In genomic region chr3:151843275-151843674, GRCh38 we compare ENCODE assay signal across 17 cellular contexts. TPM values are rescaled to one million over a fixed set of nuclear protein-coding genes. Genes with fewer than 3 reads are reported as not detected.
DNase-seq lines count a peak whose midpoint lies in the region; TF ChIP-seq lines count a peak whose summit lies in the region.
"Had no signal": no experiment of that assay in that cellular context is flagged by ENCODE, and none has a peak within 500 bp of the region (broad histone marks: within the 10 kb centered on the region; RNA-seq: fewer than 3 reads in every experiment).

No MANE protein-coding gene starts in this region.

- H3K9ac ChIP-seq in MM.1S (ENCODE audit: low read length) (no peak overlapping the region), endodermal cell (ENCODE audit: extremely low read depth, low read length, poor library complexity, severe bottlenecking) (no peak overlapping the region)

- H3K36me3 ChIP-seq in MM.1S (replicated peaks; ENCODE audit: insufficient read depth, low read length), result no peaks in the 10 kb centered on the region
- H3K36me3 ChIP-seq in PC-9 (ENCODE audit: low read depth), result no peaks in the 10 kb centered on the region
- H3K36me3 ChIP-seq in endodermal cell (ENCODE audit: control insufficient read depth, insufficient read depth, low read length), result no peaks in the 10 kb centered on the region
- H3K36me3 ChIP-seq in thyroid gland, result no peaks in the 10 kb centered on the region
- H3K36me3 ChIP-seq: pancreas had no signal

- TF ChIP-seq POLR2A in thyroid gland (IDR thresholded peaks at IDR 0.05), result no peak

- no TSS peak for BruUV-seq in PC-9 (replicated peaks; lab: Mats Ljungman, UMichigan)

- no peaks in the 10 kb centered on the region for H4K20me1 ChIP-seq in MM.1S (ENCODE audit: insufficient read depth, low read length)
- H4K20me1 ChIP-seq in PC-9 (ENCODE audit: insufficient read depth), result no peaks in the 10 kb centered on the region

- no peaks in the 10 kb centered on the region for H3K9me3 ChIP-seq in MM.1S (replicated peaks; ENCODE audit: insufficient read depth, low read length)
- no peaks in the 10 kb centered on the region for H3K9me3 ChIP-seq in PC-9 (ENCODE audit: insufficient read depth, low read depth)
- H3K9me3 ChIP-seq in endodermal cell (ENCODE audit: control insufficient read depth, low read length), result no peaks in the 10 kb centered on the region
- no peaks in the 10 kb centered on the region for H3K9me3 ChIP-seq in thyroid gland
- H3K9me3 ChIP-seq: pancreas had no signal

- H3K4me3 ChIP-seq in MM.1S (ENCODE audit: low read length) (no peak overlapping the region), PC-9 (no peak overlapping the region), fibroblast of villous mesenchyme (ENCODE audit: low read depth, low read length) (no peak overlapping the region), endodermal cell (ENCODE audit: low read length) (no peak overlapping the region), thyroid gland (replicated peaks in 1 of 3) (no peak overlapping the region)
- H3K4me3 ChIP-seq: pancreas had no signal

- no peaks in the 10 kb centered on the region for H3K4me1 Mint-ChIP-seq in endodermal cell
- H3K4me1 Mint-ChIP-seq: T-helper 17 cell had no signal

- no peak overlapping the region for H3K4me2 ChIP-seq in MM.1S (ENCODE audit: low read depth, low read length)
- H3K4me2 ChIP-seq in PC-9, result 0 out of 2 replicates have a peak overlapping the region, but pooled peaks have one; percentile 4

- TF ChIP-seq CTCF in MM.1S (IDR thresholded peaks at IDR 0.05; ENCODE audit: low read length), result no peak
- TF ChIP-seq CTCF in PC-9 (conservative IDR thresholded peaks at IDR 0.05), result no peak
- TF ChIP-seq CTCF in fibroblast of villous mesenchyme (IDR thresholded peaks at IDR 0.05; ENCODE audit: insufficient read depth, low read depth, low read length), result no peak
- no peak for TF ChIP-seq CTCF in endodermal cell (conservative IDR thresholded peaks at IDR 0.05)
- TF ChIP-seq CTCF in thyroid gland (IDR thresholded peaks at IDR 0.05), result no peak

- H3K36me3 Mint-ChIP-seq in endodermal cell (ENCODE audit: low read depth), result no peaks in the 10 kb centered on the region
- H3K36me3 Mint-ChIP-seq: activated naive CD4-positive, alpha-beta T cell treated with anti-CD3 and anti-CD28 coated beads, Interleukin-2, amount 50 U/mL, for 72 hours had no signal

- H3K27me3 ChIP-seq in MM.1S (replicated peaks; ENCODE audit: insufficient read depth, low read length) (no peaks in the 10 kb centered on the region), PC-9 (ENCODE audit: insufficient read depth, low read depth) (no peaks in the 10 kb centered on the region), endodermal cell (ENCODE audit: control insufficient read depth, insufficient read depth, low read length, poor library complexity, severe bottlenecking) (no peaks in the 10 kb centered on the region), thyroid gland (no peaks in the 10 kb centered on the region)
- H3K27me3 ChIP-seq: pancreas had no signal

- H3F3A ChIP-seq in MM.1S (ENCODE audit: insufficient read depth, low read length), result no peaks in the 10 kb centered on the region
- H3F3A ChIP-seq in PC-9 (ENCODE audit: insufficient read depth, low read depth), result no peaks in the 10 kb centered on the region

- no peaks in the 10 kb centered on the region for H3K9me3 Mint-ChIP-seq in endodermal cell
- H3K9me3 Mint-ChIP-seq: activated naive CD4-positive, alpha-beta T cell treated with anti-CD3 and anti-CD28 coated beads, Interleukin-2, amount 50 U/mL, for 72 hours had no signal

- peak; percentile 50 for DNase-seq in DMS53 (lab: John Stamatoyannopoulos, UW)
- DNase-seq in MM.1S, result no peak
- no peak for DNase-seq in PC-9
- peak; percentile 82 for DNase-seq in fibroblast of villous mesenchyme (ENCODE audit: low read depth)
- DNase-seq in medulla oblongata (ENCODE audit: extremely low spot score), result no peak
- no peak for DNase-seq in endodermal cell
- DNase-seq in midbrain (lab: John Stamatoyannopoulos, UW), result no peak
- DNase-seq in thyroid gland, result no peak
- DNase-seq: caudate nucleus; glutamatergic neuron; islet precursor cell; NCI-H1048; pancreas; stimulated activated naive CD8-positive, alpha-beta T cell treated with anti-CD3 and anti-CD28 coated beads, Interleukin-15, Interleukin-2, amounts not matched to agents 100 U/mL and 50 U/mL, for 24 hours; T-helper 17 cell had no signal

- H3K27ac ChIP-seq in MM.1S (ENCODE audit: low read length) (no peak overlapping the region), PC-9 (no peak overlapping the region), endodermal cell (ENCODE audit: low read depth, low read length) (no peak overlapping the region), thyroid gland (no peak overlapping the region)
- H3K27ac ChIP-seq: pancreas, RWPE1 had no signal

- CTCF ChIA-PET in PC-9 (lab: Charles Lee), result no interaction called here

- H3K9me2 ChIP-seq in MM.1S (replicated peaks; ENCODE audit: insufficient read depth, low read length), result no peaks in the 10 kb centered on the region
- H3K9me2 ChIP-seq in PC-9 (ENCODE audit: insufficient read depth), result no peaks in the 10 kb centered on the region; the same call in 1 of the 2 replicates

- H3K79me2 ChIP-seq in MM.1S (ENCODE audit: low read length), result no peaks in the 10 kb centered on the region
- H3K79me2 ChIP-seq in PC-9 (ENCODE audit: low read depth), result no peaks in the 10 kb centered on the region

- POLR2A ChIA-PET in PC-9 (lab: Charles Lee; ENCODE audit: unreplicated experiment), result no interaction called here

- 0 out of 2 replicates have a peak overlapping the region, but pooled peaks have one; percentile 14 for H2AFZ ChIP-seq in MM.1S (ENCODE audit: low read length)
- H2AFZ ChIP-seq in PC-9, result no peak overlapping the region

- WGBS in endodermal cell (ENCODE audit: insufficient coverage in 1 of 2, insufficient read length in 1 of 2), 2 experiments, result 80 to 94% methylated on average over 1 of the region's 1 CpG
- 36 to 45% methylated on average over 1 of the region's 1 CpG for whole genome bisulfite sequencing in thyroid gland, 2 donors

- no peak overlapping the region for H3K27ac Mint-ChIP-seq in endodermal cell
- H3K27ac Mint-ChIP-seq: activated naive CD4-positive, alpha-beta T cell treated with anti-CD3 and anti-CD28 coated beads, Interleukin-2, amount 50 U/mL, for 72 hours; T-helper 17 cell had no signal

- intact Hi-C loops in PC-9 (cut with micrococcal nuclease; ENCODE audit: unreplicated experiment), result no loop called here
- intact Hi-C loops in thyroid gland (cut with DNase I), result no loop called here

- no peaks in the 10 kb centered on the region for H3K4me1 ChIP-seq in MM.1S (ENCODE audit: low read length)
- H3K4me1 ChIP-seq in PC-9 (replicated peaks; ENCODE audit: insufficient read depth), result no peaks in the 10 kb centered on the region
- H3K4me1 ChIP-seq in endodermal cell (ENCODE audit: control insufficient read depth, insufficient read depth, low read length), result peaks cover 2% of the 10 kb centered on the region
- H3K4me1 ChIP-seq in thyroid gland, result no peaks in the 10 kb centered on the region

- H3K4me3 Mint-ChIP-seq in endodermal cell, result no peak overlapping the region
- H3K4me3 Mint-ChIP-seq: T-helper 17 cell had no signal

- H3K27me3 Mint-ChIP-seq in endodermal cell (ENCODE audit: insufficient read depth), result no peaks in the 10 kb centered on the region

RNA-seq across cellular contexts. Expression of gene AADAC, which starts 29.4 kb away (rescaled TPM):
- total RNA-seq in PC-9 (2021), result 2.8 and 4.7 TPM in 2 replicates
- 0.32 TPM in 1 of 2 replicates, not detected in the other for total RNA-seq in fibroblast of villous mesenchyme
- not detected for total RNA-seq in endodermal cell
- polyA plus RNA-seq in endodermal cell (2013, experiment 1 of 2), result not detected
- not detected for polyA plus RNA-seq in endodermal cell (2013, experiment 2 of 2)
- not detected for total RNA-seq in thyroid gland
- total RNA-seq: activated naive CD4-positive, alpha-beta T cell treated with anti-CD3 and anti-CD28 coated beads, Interleukin-2, amount 50 U/mL, for 72 hours; T-helper 17 cell had no signal

RNA-seq across cellular contexts. Expression of gene SUCNR1, which starts 30.2 kb away (rescaled TPM):
- total RNA-seq in PC-9 (2021) (not detected in 2 replicates), fibroblast of villous mesenchyme (0.32 and 0.43 TPM in 2 replicates), endodermal cell (not detected), thyroid gland (10 to 100 TPM in 2 of 4 donors, 1 to 10 TPM in 2; 9.0 to 12.4 (median 10.4) TPM)
- polyA plus RNA-seq in endodermal cell (2013, experiment 1 of 2), result 0.07 TPM
- polyA plus RNA-seq in endodermal cell (2013, experiment 2 of 2), result 0.08 TPM
- total RNA-seq: activated naive CD4-positive, alpha-beta T cell treated with anti-CD3 and anti-CD28 coated beads, Interleukin-2, amount 50 U/mL, for 72 hours had no signal

Comparison
In these comparisons a context has a peak if more than half of its experiments do, and no peak if none do; other contexts are left out.
1. DNase-seq: peak in DMS53 (single experiment) and fibroblast of villous mesenchyme (single experiment); none in MM.1S (single experiment), PC-9 (0 of 2), medulla oblongata (single experiment), endodermal cell (single experiment), midbrain (single experiment) and thyroid gland (0 of 2).